8 cellular contexts compared by ENCODE assay signal in genomic region chr11:123061403-123062157, GRCh38. TPM values are rescaled to one million over a fixed set of nuclear protein-coding genes. Genes with fewer than 3 reads are reported as not detected.
A peak's percentile ranks its signal among the peaks of the same experiment; 100 is the strongest.
DNase-seq lines count a peak whose midpoint lies in the region; ATAC-seq and TF ChIP-seq lines count a peak whose summit lies in the region.

TSS of gene HSPA8 (minus strand) at chr11:123062136. CDS start at chr11:123061324, 812 bp downstream.

- TF ChIP-seq POLR2A in GM18526 (IDR thresholded peaks at IDR 0.05; ENCODE audit: extremely low read depth, insufficient read length) = peak; percentile 99

- peaks cover 61% of the 10 kb centered on the region for H3K4me1 ChIP-seq in stomach smooth muscle (ENCODE audit: control insufficient read depth, insufficient read depth, low read length)

- no peak for TF ChIP-seq CTCF in neural crest cell (conservative IDR thresholded peaks at IDR 0.05)

- peak within 1 kb of the TSS; percentile 98 for H3K27ac Mint-ChIP-seq in neural crest cell (ENCODE audit: unreplicated experiment)

- H3K27ac ChIP-seq in stomach smooth muscle (ENCODE audit: low read length) = peak within 1 kb of the TSS; percentile 100

- no peaks in the 10 kb centered on the region for H3K9me3 ChIP-seq in stomach smooth muscle (ENCODE audit: control insufficient read depth in 2 of 2, low read length in 2 of 2)

- peaks cover 79% of the 10 kb centered on the region for H3K4me1 Mint-ChIP-seq in neural crest cell

- peaks cover 32 to 43% of the 10 kb centered on the region in 2 donors for H3K36me3 ChIP-seq in stomach smooth muscle (ENCODE audit: control insufficient read depth in 2 of 2, insufficient read depth in 2 of 2, low read length in 2 of 2)

- ATAC-seq in HG03139 (IDR thresholded peaks at IDR 0.05; ENCODE audit: unreplicated experiment) (peak; percentile 14), HG03342 (IDR thresholded peaks at IDR 0.05; ENCODE audit: unreplicated experiment) (no peak)

- DNase-seq in RKO (ENCODE audit: low spot score) (peak; percentile 77), fibroblast of the conjunctiva (ENCODE audit: low read depth) (peak; percentile 66), neural crest cell (ENCODE audit: low read depth, low spot score) (no peak)
- DNase-seq in activated T-helper 9 cell treated with anti-CD3 and anti-CD28 coated beads, Interleukin-2, amount 50 U/mL, for 16 hours (ENCODE audit: low read depth) = peak; percentile 61

- H3K27me3 Mint-ChIP-seq in neural crest cell (ENCODE audit: low read depth) = peaks cover 5% of the 10 kb centered on the region

- H3K9me3 Mint-ChIP-seq in neural crest cell = no peaks in the 10 kb centered on the region

- peak within 1 kb of the TSS; percentile 96 to 98 for H3K4me3 ChIP-seq in stomach smooth muscle (ENCODE audit: low read length in 2 of 2)

- peak within 1 kb of the TSS; percentile 96 to 99 for H3K9ac ChIP-seq in stomach smooth muscle (ENCODE audit: low read length in 2 of 2)

- peaks cover 50% of the 10 kb centered on the region for H3K36me3 Mint-ChIP-seq in neural crest cell (ENCODE audit: low read depth)

- no peaks in the 10 kb centered on the region for H3K27me3 ChIP-seq in stomach smooth muscle (ENCODE audit: control insufficient read depth in 1 of 2, insufficient read depth in 2 of 2, low read length in 2 of 2)

- H3K4me3 Mint-ChIP-seq in neural crest cell = peak within 1 kb of the TSS; percentile 100

RNA-seq across cellular contexts. Expression of gene HSPA8, which starts in this region (rescaled TPM):
- total RNA-seq in neural crest cell = 1,559 and 1,580 TPM in 2 replicates
